Comparison of ENCODE assay signal across 19 cellular contexts in genomic region chr2:66252002-66252545, GRCh38.
DNase-seq lines count a peak whose midpoint lies in the region; ATAC-seq and TF ChIP-seq lines count a peak whose summit lies in the region.
"Had no signal": no experiment of that assay in that cellular context is flagged by ENCODE, and none has a peak within 500 bp of the region (broad histone marks: within the 10 kb centered on the region; RNA-seq: fewer than 3 reads in every experiment).

No MANE protein-coding gene starts in this region.

- ATAC-seq in GM23338 = peak; percentile 63
- ATAC-seq in left lobe of liver = no peak
- ATAC-seq: PC-3 had no signal

- DNase-seq in NCI-H345 (lab: John Stamatoyannopoulos, UW) (peak; percentile 41), NCI-H345 treated with DMSO at 0.1 percent for 48 hours (lab: John Stamatoyannopoulos, UW; ENCODE audit: unreplicated experiment) (no peak), GM23338 (ENCODE audit: low spot score) (peak; percentile 32), NCI-H187 treated with DMSO at 0.1 percent for 48 hours (lab: John Stamatoyannopoulos, UW) (peak; percentile 89), SK-N-MC (ENCODE audit: low read depth, low spot score) (no peak), left lobe of liver (ENCODE audit: low spot score) (no peak), NCI-H2171 (lab: John Stamatoyannopoulos, UW) (no peak)
- DNase-seq in activated CD4-positive, alpha-beta T cell treated with anti-CD3 and anti-CD28 coated beads for 48 hours = no peak
- DNase-seq: CD8-positive, alpha-beta memory T cell; EL; GF-D8; Karpas-422; MV-4-11; NCI-H1694 treated with DMSO at 0.1 percent for 48 hours; NCI-H2171 treated with DMSO at 0.1 percent for 48 hours; NCI-H446 treated with DMSO at 0.1 percent for 48 hours; PC-3; Right ventricle myocardium superior had no signal

- no peaks in the 10 kb centered on the region for H3K27me3 ChIP-seq in GM23338 (ENCODE audit: insufficient read depth)

- H4K20me1 ChIP-seq in GM23338 (replicated peaks; ENCODE audit: insufficient read depth) = no peaks in the 10 kb centered on the region; the same call in 1 of the 2 replicates

- H3F3A ChIP-seq in GM23338 (replicated peaks; ENCODE audit: low read depth) = no peaks in the 10 kb centered on the region

- no peak overlapping the region for H3K4me2 ChIP-seq in GM23338

- peaks cover 40% of the 10 kb centered on the region for H3K4me1 ChIP-seq in GM23338 (ENCODE audit: insufficient read depth)

- H3K9ac ChIP-seq in SK-N-MC (ENCODE audit: insufficient read length) = no peak overlapping the region

- TF ChIP-seq CTCF in GM23338 (conservative IDR thresholded peaks at IDR 0.05; ENCODE audit: low read depth in 2 of 2) = no peak

- no peak overlapping the region for H3K4me3 Mint-ChIP-seq in GM23338
- H3K4me3 Mint-ChIP-seq: CD8-positive, alpha-beta memory T cell had no signal

- peaks cover 9% of the 10 kb centered on the region for H3K79me2 ChIP-seq in GM23338 (replicated peaks; ENCODE audit: insufficient read depth)

- H3K27ac Mint-ChIP-seq in GM23338 = no peak overlapping the region
- H3K27ac Mint-ChIP-seq: CD8-positive, alpha-beta memory T cell had no signal

- no peak overlapping the region for H2AFZ ChIP-seq in GM23338

- H3K36me3 ChIP-seq in GM23338 (ENCODE audit: insufficient read depth) (peaks cover 12% of the 10 kb centered on the region), SK-N-MC (ENCODE audit: insufficient read depth, low read length) (no peaks in the 10 kb centered on the region)

- H3K36me3 Mint-ChIP-seq in GM23338 (ENCODE audit: low read depth) = peaks cover 52% of the 10 kb centered on the region
- H3K36me3 Mint-ChIP-seq: CD8-positive, alpha-beta memory T cell had no signal

- H3K4me3 ChIP-seq in GM23338 (no peak overlapping the region), SK-N-MC (peak overlapping the region; percentile 6; the same call in 1 of the 2 replicates)

- no peaks in the 10 kb centered on the region for H3K9me2 ChIP-seq in GM23338 (ENCODE audit: insufficient read depth)

- no peaks in the 10 kb centered on the region for H3K9me3 Mint-ChIP-seq in GM23338

- H3K27me3 Mint-ChIP-seq in GM23338 (ENCODE audit: insufficient read depth, low read depth, poor library complexity) = peaks cover 9% of the 10 kb centered on the region

- H3K4me1 Mint-ChIP-seq in GM23338 = peaks cover 40% of the 10 kb centered on the region
- H3K4me1 Mint-ChIP-seq: CD8-positive, alpha-beta memory T cell had no signal

- H3K9me3 ChIP-seq in SK-N-MC (ENCODE audit: low read depth, low read length) = no peaks in the 10 kb centered on the region

- H3K27ac ChIP-seq in GM23338 (ENCODE audit: low read depth) (no peak overlapping the region), SK-N-MC (no peak overlapping the region)
- H3K27ac ChIP-seq: C4-2B had no signal

TF ChIP-seq in GM23338, 12 proteins besides CTCF, POLR2A, EP300 and RAD21:
- TF ChIP-seq POLR2AphosphoS5 (IDR thresholded peaks at IDR 0.05; ENCODE audit: low read depth) (peak; percentile 56; the same call in 1 of the 2 replicates), CREB1 (CRISPR knock-in tag; IDR thresholded peaks at IDR 0.05; ENCODE audit: low read depth) (no peak), REST (IDR thresholded peaks at IDR 0.05; ENCODE audit: unreplicated experiment) (no peak), ZNF331 (CRISPR knock-in tag; IDR thresholded peaks at IDR 0.05; ENCODE audit: low read depth) (no peak), NANOG (IDR thresholded peaks at IDR 0.05; ENCODE audit: borderline replicate concordance) (no peak)

Comparison
In these comparisons a context has a peak if more than half of its experiments do, and no peak if none do; other contexts are left out.
1. DNase-seq: peak in NCI-H345 (single experiment), GM23338 (single experiment) and NCI-H187 treated with DMSO at 0.1 percent for 48 hours (single experiment); none in NCI-H345 treated with DMSO at 0.1 percent for 48 hours (single experiment), SK-N-MC (single experiment), left lobe of liver (single experiment), activated CD4-positive, alpha-beta T cell treated with anti-CD3 and anti-CD28 coated beads for 48 hours (single experiment) and NCI-H2171 (single experiment).